ENCODE assay signal across 15 cellular contexts in genomic region chr16:57892447-57893096, GRCh38.
DNase-seq lines count a peak whose midpoint lies in the region; ATAC-seq, FAIRE-seq and TF ChIP-seq lines count a peak whose summit lies in the region.
"Had no signal": no experiment of that assay in that cellular context is flagged by ENCODE, and none has a peak within 500 bp of the region (broad histone marks: within the 10 kb centered on the region; RNA-seq: fewer than 3 reads in every experiment).

No MANE protein-coding gene starts in this region.

- H3K27ac ChIP-seq in left ventricle myocardium inferior (replicated peaks) = no peak overlapping the region
- no peak overlapping the region for H3K27ac ChIP-seq in K562 (ENCODE audit: extremely low read depth, low read depth, low read length)
- peak overlapping the region; percentile 95 for H3K27ac ChIP-seq in HepG2 (ENCODE audit: extremely low read length, insufficient read depth, low read length)
- H3K27ac ChIP-seq in upper lobe of right lung = peak overlapping the region; percentile 85
- H3K27ac ChIP-seq in SK-N-SH (ENCODE audit: low read depth in 2 of 2, low read length in 1 of 2) = no peak overlapping the region
- H3K27ac ChIP-seq: KMS-11 had no signal

- intact Hi-C loops in Right ventricle myocardium superior (cut with DNase I) = no loop called here
- intact Hi-C loops in left ventricle myocardium inferior (cut with micrococcal nuclease) = no loop called here
- intact Hi-C loops in K562 (cut with micrococcal nuclease) = loop anchor here (10.0 kb wide), 1 partner anchor 228 kb away; the partner anchor contains the start of gene ADGRG3
- intact Hi-C loops in HepG2 (cut with micrococcal nuclease; ENCODE audit: unreplicated experiment) = loop anchor here (2.0 kb wide), 1 partner anchor 90 kb away; the partner anchor contains the start of gene KIFC3
- intact Hi-C loops in upper lobe of right lung (cut with DNase I) = no loop called here

- H3K9me3 ChIP-seq in left ventricle myocardium inferior (replicated peaks) = no peaks in the 10 kb centered on the region
- no peaks in the 10 kb centered on the region for H3K9me3 ChIP-seq in K562 (replicated peaks; ENCODE audit: control insufficient read depth, insufficient read depth, low read depth, low read length)
- no peaks in the 10 kb centered on the region for H3K9me3 ChIP-seq in HepG2 (ENCODE audit: low read length)
- H3K9me3 ChIP-seq in upper lobe of right lung = no peaks in the 10 kb centered on the region
- H3K9me3 ChIP-seq in SK-N-SH = no peaks in the 10 kb centered on the region

- H3K9me2 ChIP-seq in SK-N-SH = no peaks in the 10 kb centered on the region

- TF ChIP-seq EP300 in K562 (IDR thresholded peaks at IDR 0.05; ENCODE audit: low read length) (no peak), HepG2 (IDR thresholded peaks at IDR 0.05; ENCODE audit: low read depth in 2 of 2, low read length in 2 of 2) (no peak), HepG2 (CRISPR knock-in tag; IDR thresholded peaks at IDR 0.05; ENCODE audit: borderline replicate concordance) (no peak), SK-N-SH (IDR thresholded peaks at IDR 0.05; ENCODE audit: borderline replicate concordance in 1 of 2, low read depth in 1 of 2, low read length in 1 of 2) (no peak)

- ATAC-seq in Right ventricle myocardium superior (ENCODE audit: poor library complexity) (no peak), K562 (peak; percentile 45), HepG2 (peak; percentile 38), upper lobe of right lung (peak; percentile 26)
- ATAC-seq: activated naive CD4-positive, alpha-beta T cell treated with anti-CD3 and anti-CD28 coated beads, Interleukin-2, amount 50 U/mL, for 72 hours; stimulated activated naive CD8-positive, alpha-beta T cell treated with anti-CD3 and anti-CD28 coated beads, Interleukin-15, amount 100 ng/mL, for 72 hours had no signal

- TF ChIP-seq RAD21 in K562 (CRISPR knock-in tag; conservative IDR thresholded peaks at IDR 0.05 in 1 of 2, IDR thresholded peaks at IDR 0.05 in 1 of 2) (no peak), HepG2 (CRISPR knock-in tag; IDR thresholded peaks at IDR 0.05) (no peak), SK-N-SH (IDR thresholded peaks at IDR 0.05; ENCODE audit: low read length) (no peak)

- H3F3A ChIP-seq in SK-N-SH (replicated peaks; ENCODE audit: insufficient read depth) = no peaks in the 10 kb centered on the region

- no peak for TF ChIP-seq POLR2A in K562 (conservative IDR thresholded peaks at IDR 0.05)
- TF ChIP-seq POLR2A in HepG2 (IDR thresholded peaks at IDR 0.05; ENCODE audit: insufficient read depth in 1 of 2, low read depth in 2 of 2, low read length in 2 of 2) = peak; percentile 60 to 68; a peak in 3 of 4 replicates

- H3K9me1 ChIP-seq in K562 (ENCODE audit: control insufficient read depth, insufficient read depth, low read length) = no peaks in the 10 kb centered on the region

- TF ChIP-seq CTCF in left ventricle myocardium inferior (IDR thresholded peaks at IDR 0.05; ENCODE audit: borderline replicate concordance) = no peak
- no peak for TF ChIP-seq CTCF in K562 (IDR thresholded peaks at IDR 0.05 in 2 of 3, conservative IDR thresholded peaks at IDR 0.05 in 1 of 3; ENCODE audit: insufficient read depth in 2 of 3, low read depth in 1 of 3, low read length in 3 of 3)
- no peak for TF ChIP-seq CTCF in HepG2 (CRISPR knock-in tag; IDR thresholded peaks at IDR 0.05)
- no peak for TF ChIP-seq CTCF in upper lobe of right lung (IDR thresholded peaks at IDR 0.05)
- no peak for TF ChIP-seq CTCF in SK-N-SH (IDR thresholded peaks at IDR 0.05)

- H3K4me1 ChIP-seq in left ventricle myocardium inferior (peaks cover 10% of the 10 kb centered on the region), K562 (replicated peaks in 1 of 2; ENCODE audit: control insufficient read depth in 2 of 2, insufficient read depth in 2 of 2, low read length in 2 of 2) (peaks cover 3 to 9% of the 10 kb centered on the region in 2 experiments; a peak in 4 of 5 replicates), HepG2 (ENCODE audit: insufficient read depth, low read length) (peaks cover 90% of the 10 kb centered on the region), upper lobe of right lung (peaks cover 56% of the 10 kb centered on the region), SK-N-SH (ENCODE audit: control insufficient read depth in 1 of 2, insufficient read depth in 2 of 2, low read depth in 1 of 2, low read length in 1 of 2) (peaks cover 6 to 8% of the 10 kb centered on the region in 2 experiments; a peak in 2 of 4 replicates)

- FAIRE-seq in K562 (lab: Jason Lieb, UNC) = peak; percentile 49
- FAIRE-seq in HepG2 (lab: Jason Lieb, UNC) = no peak
- FAIRE-seq: endometrium had no signal

- DNase-seq in Right ventricle myocardium superior (peak; percentile 58), left ventricle myocardium inferior (no peak), K562 (ENCODE audit: extremely low read depth in 1 of 4, low spot score in 3 of 4) (no peak), HepG2 (ENCODE audit: low spot score) (peak; percentile 81), upper lobe of right lung (no peak), SK-N-SH (no peak)
- no peak for DNase-seq in stimulated activated CD4-positive, alpha-beta T cell treated with anti-CD3 and anti-CD28 coated beads, Interleukin-2, amount 100 ng/mL, for 24 hours
- no peak for DNase-seq in activated T-cell treated with anti-CD3 and anti-CD28 coated beads, Interleukin-2, amount 50 U/mL, for 48 hours
- DNase-seq: activated CD4-positive, alpha-beta T cell treated with anti-CD3 and anti-CD28 coated beads, Interleukin-2, amount 50 U/mL, for 4 hours; GDM1; NCI-H345; stimulated activated naive CD8-positive, alpha-beta T cell treated with anti-CD3 and anti-CD28 coated beads, Interleukin-15, amount 100 ng/mL, for 72 hours had no signal

- H3K4me2 ChIP-seq in K562 (ENCODE audit: insufficient read depth, low read length) (peak overlapping the region; percentile 9; the same call in 1 of the 2 replicates), HepG2 (ENCODE audit: low read depth, low read length) (peak overlapping the region; percentile 93), SK-N-SH (no peak overlapping the region)
- H3K4me2 ChIP-seq: KMS-11 had no signal

- H4K20me1 ChIP-seq in K562 (replicated peaks; ENCODE audit: control insufficient read depth, insufficient read depth, low read length) (no peaks in the 10 kb centered on the region), HepG2 (ENCODE audit: insufficient read depth, low read length) (no peaks in the 10 kb centered on the region), SK-N-SH (ENCODE audit: insufficient read depth) (no peaks in the 10 kb centered on the region)

- no peak overlapping the region for H3K4me3 ChIP-seq in left ventricle myocardium inferior
- H3K4me3 ChIP-seq in K562 = no peak overlapping the region
- peak overlapping the region; percentile 52 to 71 (median 62) for H3K4me3 ChIP-seq in HepG2 (replicated peaks in 1 of 3; ENCODE audit: insufficient read depth in 1 of 3, low read depth in 2 of 3, low read length in 3 of 3)
- no peak overlapping the region for H3K4me3 ChIP-seq in upper lobe of right lung
- H3K4me3 ChIP-seq in SK-N-SH (ENCODE audit: low read depth in 2 of 2, low read length in 1 of 2) = no peak overlapping the region

- H3K9ac ChIP-seq in K562 (ENCODE audit: insufficient read depth in 1 of 2, low read depth in 2 of 2, low read length in 2 of 2) (peak overlapping the region in 1 of 2 experiments; percentile 65; a peak in 1 of 4 replicates), HepG2 (ENCODE audit: insufficient read depth, low read depth, low read length) (peak overlapping the region; percentile 80), SK-N-SH (no peak overlapping the region)
- H3K9ac ChIP-seq: KMS-11 had no signal

- POLR2A ChIA-PET in K562 (lab: Yijun Ruan, JAX) = interaction anchor here (1.0 kb wide), 1 partner anchor 10 kb away, joined by 3 read pairs; no protein-coding TSS in a partner anchor
- POLR2A ChIA-PET in HepG2 (lab: Yijun Ruan, JAX) = interaction anchor here (0.6 to 5.1 kb wide), 24 partner anchors 9 to 225 kb away, joined by 3 to 73 read pairs (median 6); partner anchors contain the start of genes KATNB1, KIFC3 and USB1
- POLR2A ChIA-PET in SK-N-SH (lab: Yijun Ruan, JAX) = no interaction called here

- peak overlapping the region; percentile 21; the same call in 1 of the 2 replicates for H2AFZ ChIP-seq in K562 (ENCODE audit: low read depth, low read length)
- H2AFZ ChIP-seq in HepG2 (ENCODE audit: low read length) = peak overlapping the region; percentile 33
- H2AFZ ChIP-seq in SK-N-SH (ENCODE audit: low read depth) = no peak overlapping the region

- in situ Hi-C loops in K562 (cut with MboI) (loop anchor here (10.0 kb wide), 1 partner anchor 202 kb away; no protein-coding TSS in a partner anchor), HepG2 (cut with HindIII; ENCODE audit: extremely low pct_ligation_motif_present, low pct_unique_long_range_greater_than_20kb) (no loop called here)

- H3K79me2 ChIP-seq in K562 (ENCODE audit: control insufficient read depth, insufficient read depth, low read length) = no peaks in the 10 kb centered on the region
- H3K79me2 ChIP-seq in HepG2 (ENCODE audit: insufficient read depth, low read length) = no peaks in the 10 kb centered on the region
- no peaks in the 10 kb centered on the region for H3K79me2 ChIP-seq in SK-N-SH (ENCODE audit: insufficient read depth)

- H3K36me3 ChIP-seq in left ventricle myocardium inferior (no peaks in the 10 kb centered on the region), K562 (ENCODE audit: control insufficient read depth, insufficient read depth, low read length) (no peaks in the 10 kb centered on the region), HepG2 (replicated peaks in 1 of 2; ENCODE audit: control insufficient read depth in 1 of 2, insufficient read depth in 2 of 2, low read length in 2 of 2) (no peaks in the 10 kb centered on the region), upper lobe of right lung (no peaks in the 10 kb centered on the region), SK-N-SH (replicated peaks in 1 of 2; ENCODE audit: control insufficient read depth in 1 of 2, insufficient read depth in 2 of 2, low read length in 1 of 2) (no peaks in the 10 kb centered on the region)

- CTCF ChIA-PET in K562 (lab: Yijun Ruan, JAX; ENCODE audit: low intra/inter-chr PET ratio) (no interaction called here), HepG2 (lab: Yijun Ruan, JAX; ENCODE audit: low intra/inter-chr PET ratio, low total read pairs) (no interaction called here), SK-N-SH (lab: Yijun Ruan, JAX) (interaction anchor here (0.9 to 7.1 kb wide), 5 partner anchors 7 to 229 kb away, joined by 3 to 51 read pairs (median 3); partner anchors contain the start of gene ZNF319)

- BruUV-seq in K562 (replicated peaks; lab: Mats Ljungman, UMichigan) = no TSS peak
- no TSS peak for BruUV-seq in HepG2 (replicated peaks; lab: Mats Ljungman, UMichigan)

- WGBS in K562 (ENCODE audit: insufficient coverage, low coverage, missing lambda C conversion rate) = 2% methylated on average over 10 of the region's 10 CpGs
- WGBS in HepG2 (ENCODE audit: low lambda C conversion rate) = 14% methylated on average over 10 of the region's 10 CpGs
- 84% methylated on average over 9 of the region's 10 CpGs for WGBS in SK-N-SH (ENCODE audit: low lambda C conversion rate)

- H3K27me3 ChIP-seq in left ventricle myocardium inferior (ENCODE audit: low read depth) (peaks cover 18% of the 10 kb centered on the region), K562 (ENCODE audit: control insufficient read depth in 2 of 2, insufficient read depth in 2 of 2, low read length in 2 of 2) (peaks cover 34 to 41% of the 10 kb centered on the region in 2 experiments), HepG2 (ENCODE audit: control insufficient read depth in 1 of 2, insufficient read depth in 2 of 2, low read length in 2 of 2) (no peaks in the 10 kb centered on the region; a peak in 1 of 5 replicates), upper lobe of right lung (no peaks in the 10 kb centered on the region), SK-N-SH (ENCODE audit: insufficient read depth) (no peaks in the 10 kb centered on the region; the same call in 1 of the 2 replicates)

Comparison
In these comparisons a context has a peak if more than half of its experiments do, and no peak if none do; other contexts are left out.
1. DNase-seq: peak in Right ventricle myocardium superior (single experiment) and HepG2 (single experiment); none in left ventricle myocardium inferior (single experiment), K562 (0 of 4), upper lobe of right lung (single experiment), stimulated activated CD4-positive, alpha-beta T cell treated with anti-CD3 and anti-CD28 coated beads, Interleukin-2, amount 100 ng/mL, for 24 hours (0 of 2), activated T-cell treated with anti-CD3 and anti-CD28 coated beads, Interleukin-2, amount 50 U/mL, for 48 hours (0 of 2) and SK-N-SH (single experiment).
2. H3K27ac ChIP-seq: peak in HepG2 (single experiment) and upper lobe of right lung (single experiment); none in left ventricle myocardium inferior (single experiment), K562 (single experiment) and SK-N-SH (0 of 2).
3. H3K4me3 ChIP-seq: peak in HepG2 (3 of 3); none in left ventricle myocardium inferior (single experiment), K562 (single experiment), upper lobe of right lung (single experiment) and SK-N-SH (0 of 2).
4. intact Hi-C loops: an anchor here in K562 (10.0 kb wide) and HepG2 (2.0 kb wide); none called in Right ventricle myocardium superior, left ventricle myocardium inferior and upper lobe of right lung.